11 cellular contexts compared by ENCODE assay signal in genomic region chr19:15532779-15533521, GRCh38. TPM values are rescaled to one million over a fixed set of nuclear protein-coding genes. Genes with fewer than 3 reads are reported as not detected.
DNase-seq lines count a peak whose midpoint lies in the region; ATAC-seq and TF ChIP-seq lines count a peak whose summit lies in the region.
"Had no signal": no experiment of that assay in that cellular context is flagged by ENCODE, and none has a peak within 500 bp of the region (broad histone marks: within the 10 kb centered on the region; RNA-seq: fewer than 3 reads in every experiment).

No MANE protein-coding gene starts in this region.

- POLR2A ChIA-PET in MCF 10A (lab: Yijun Ruan, JAX): interaction anchor here (0.9 kb wide), 2 partner anchors 30 to 114 kb away, joined by 3 to 4 read pairs; partner anchors contain the start of gene AKAP8L

- intact Hi-C loops in MCF 10A (cut with micrococcal nuclease) (no loop called here), breast epithelium (cut with DNase I; ENCODE audit: low total_unique reads) (no loop called here)

- CTCF ChIA-PET in MCF 10A (lab: Yijun Ruan, JAX): interaction anchor here (0.6 to 1.8 kb wide), 4 partner anchors 18 to 371 kb away, joined by 3 to 4 read pairs (median 3); no protein-coding TSS in a partner anchor

- peak overlapping the region; percentile 15 for H3K9ac ChIP-seq in adipocyte (ENCODE audit: low read length)

- H3K27me3 ChIP-seq in breast epithelium (peaks cover 0 to 19% of the 10 kb centered on the region in 2 donors), adipocyte (replicated peaks; ENCODE audit: control insufficient read depth, insufficient read depth, low read length) (peaks cover 23% of the 10 kb centered on the region), tibial nerve (no peaks in the 10 kb centered on the region)

- peak in 1 of 2 donors; percentile 17 for TF ChIP-seq EP300 in tibial nerve (IDR thresholded peaks at IDR 0.05)

- no peaks in the 10 kb centered on the region for H3K4me1 ChIP-seq in breast epithelium
- H3K4me1 ChIP-seq in adipocyte (ENCODE audit: control insufficient read depth, insufficient read depth, low read length): peaks cover 11% of the 10 kb centered on the region
- no peaks in the 10 kb centered on the region for H3K4me1 ChIP-seq in tibial nerve

- H3K4me3 Mint-ChIP-seq in MCF 10A (ENCODE audit: unreplicated experiment): no peak overlapping the region
- peak overlapping the region; percentile 29 to 41 for H3K4me3 Mint-ChIP-seq in stimulated activated naive CD8-positive, alpha-beta T cell treated with anti-CD3 and anti-CD28 coated beads, Interleukin-15, amount 100 ng/mL, for 72 hours
- H3K4me3 Mint-ChIP-seq: type B pancreatic cell had no signal

- H3K27ac ChIP-seq in breast epithelium: no peak overlapping the region
- no peak overlapping the region for H3K27ac ChIP-seq in tibial nerve

- DNase-seq in MCF 10A (ENCODE audit: unreplicated experiment) (peak; percentile 42), breast epithelium (ENCODE audit: low spot score in 2 of 2) (no peak), NOMO-1 treated with dmso at 0.1 percent for 144 hours (lab: John Stamatoyannopoulos, UW; ENCODE audit: unreplicated experiment) (peak; percentile 86), adipocyte (ENCODE audit: low read depth) (no peak), NCI-H128 (lab: John Stamatoyannopoulos, UW; ENCODE audit: unreplicated experiment) (no peak), COR-L47 (lab: John Stamatoyannopoulos, UW) (no peak), tibial nerve (ENCODE audit: low spot score in 2 of 2) (no peak)
- peak in 1 of 2 donors; percentile 23 for DNase-seq in stimulated activated naive CD8-positive, alpha-beta T cell treated with anti-CD3 and anti-CD28 coated beads, Interleukin-15, amount 100 ng/mL, for 72 hours

- peak; percentile 86 for ATAC-seq in stimulated activated naive CD8-positive, alpha-beta T cell treated with anti-CD3 and anti-CD28 coated beads, Interleukin-15, amount 100 ng/mL, for 72 hours
- ATAC-seq: SK-N-SH treated with all-trans-retinoic acid at 6 μM for 48 hours had no signal

- H3K27ac Mint-ChIP-seq in MCF 10A (ENCODE audit: low read depth, unreplicated experiment): no peak overlapping the region
- H3K27ac Mint-ChIP-seq in stimulated activated naive CD8-positive, alpha-beta T cell treated with anti-CD3 and anti-CD28 coated beads, Interleukin-15, amount 100 ng/mL, for 72 hours: peak overlapping the region in 1 of 2 donors; percentile 61
- H3K27ac Mint-ChIP-seq: type B pancreatic cell had no signal

- H3K27me3 Mint-ChIP-seq in MCF 10A (ENCODE audit: insufficient read depth, unreplicated experiment): peaks cover 22% of the 10 kb centered on the region
- H3K27me3 Mint-ChIP-seq in stimulated activated naive CD8-positive, alpha-beta T cell treated with anti-CD3 and anti-CD28 coated beads, Interleukin-15, amount 100 ng/mL, for 72 hours: no peaks in the 10 kb centered on the region
- H3K27me3 Mint-ChIP-seq: type B pancreatic cell had no signal

- no TSS peak for BruUV-seq in MCF 10A (replicated peaks; lab: Mats Ljungman, UMichigan)

- H3K36me3 ChIP-seq in breast epithelium: no peaks in the 10 kb centered on the region
- H3K36me3 ChIP-seq in adipocyte (ENCODE audit: control insufficient read depth, insufficient read depth, low read length, severe bottlenecking): no peaks in the 10 kb centered on the region
- no peaks in the 10 kb centered on the region for H3K36me3 ChIP-seq in tibial nerve

- peaks cover 15% of the 10 kb centered on the region for H3K9me3 Mint-ChIP-seq in MCF 10A (ENCODE audit: unreplicated experiment)
- H3K9me3 Mint-ChIP-seq in stimulated activated naive CD8-positive, alpha-beta T cell treated with anti-CD3 and anti-CD28 coated beads, Interleukin-15, amount 100 ng/mL, for 72 hours: peaks cover 6 to 14% of the 10 kb centered on the region in 2 donors

- peaks cover 8% of the 10 kb centered on the region for H3K4me1 Mint-ChIP-seq in MCF 10A (ENCODE audit: insufficient read depth, unreplicated experiment)
- peaks cover 32% of the 10 kb centered on the region for H3K4me1 Mint-ChIP-seq in stimulated activated naive CD8-positive, alpha-beta T cell treated with anti-CD3 and anti-CD28 coated beads, Interleukin-15, amount 100 ng/mL, for 72 hours

- H3K4me3 ChIP-seq in breast epithelium (no peak overlapping the region), adipocyte (ENCODE audit: low read length) (no peak overlapping the region), tibial nerve (no peak overlapping the region)

- H3K9me3 ChIP-seq in breast epithelium (no peaks in the 10 kb centered on the region), adipocyte (ENCODE audit: control insufficient read depth, low read length) (no peaks in the 10 kb centered on the region), tibial nerve (peaks cover 0 to 17% (median 0%) of the 10 kb centered on the region in 4 donors)

- WGBS in tibial nerve, 2 donors: 55 to 60% methylated on average over 2 of the region's 2 CpGs

- no peak for TF ChIP-seq CTCF in MCF 10A (IDR thresholded peaks at IDR 0.05; ENCODE audit: unreplicated experiment)
- TF ChIP-seq CTCF in breast epithelium (IDR thresholded peaks at IDR 0.05): no peak
- no peak for TF ChIP-seq CTCF in tibial nerve (IDR thresholded peaks at IDR 0.05)

- H3K36me3 Mint-ChIP-seq in MCF 10A (ENCODE audit: insufficient read depth, unreplicated experiment): peaks cover 6% of the 10 kb centered on the region
- H3K36me3 Mint-ChIP-seq: type B pancreatic cell had no signal

- TF ChIP-seq POLR2A in breast epithelium (IDR thresholded peaks at IDR 0.05) (no peak), tibial nerve (IDR thresholded peaks at IDR 0.05) (no peak)

RNA-seq across cellular contexts. Expression of gene CYP4F22, which starts 24.6 kb away (rescaled TPM):
- total RNA-seq in MCF 10A (2022) (not detected in 2 replicates), breast epithelium (10 to 100 TPM in 1 of 3 donors, 1 to 10 TPM in 2; 8.8 to 26.9 (median 9.4) TPM), tibial nerve (under 1 TPM in 1 of 4 donors, not detected in 3; 0.30 TPM)

RNA-seq across cellular contexts. Expression of gene PGLYRP2, which starts 53.6 kb away (rescaled TPM):
- total RNA-seq in MCF 10A (2022) (not detected in 2 replicates), breast epithelium (1 to 10 TPM in 2 of 3 donors, not detected in 1; 5.6 to 6.2 TPM), tibial nerve (not detected)
- total RNA-seq: mononuclear cell had no signal

Comparison
In these comparisons a context has a peak if more than half of its experiments do, and no peak if none do; other contexts are left out.
1. DNase-seq: peak in MCF 10A (single experiment) and NOMO-1 treated with dmso at 0.1 percent for 144 hours (single experiment); none in breast epithelium (0 of 2), adipocyte (single experiment), NCI-H128 (single experiment), COR-L47 (single experiment) and tibial nerve (0 of 2).